Comparison of ENCODE assay signal across 11 cellular contexts in genomic region chr3:190121061-190121765, GRCh38. TPM values are rescaled to one million over a fixed set of nuclear protein-coding genes. Genes with fewer than 3 reads are reported as not detected.
DNase-seq lines count a peak whose midpoint lies in the region; ATAC-seq and TF ChIP-seq lines count a peak whose summit lies in the region.
"Had no signal": no experiment of that assay in that cellular context is flagged by ENCODE, and none has a peak within 500 bp of the region (broad histone marks: within the 10 kb centered on the region; RNA-seq: fewer than 3 reads in every experiment).

No MANE protein-coding gene starts in this region.

- no peaks in the 10 kb centered on the region for H3K36me3 ChIP-seq in Caco-2 (ENCODE audit: control insufficient read depth, insufficient read depth, low read length)
- H3K36me3 ChIP-seq in RWPE2 (ENCODE audit: low read depth) = no peaks in the 10 kb centered on the region
- H3K36me3 ChIP-seq in trophoblast cell (ENCODE audit: control insufficient read depth in 1 of 2, insufficient read depth in 2 of 2, low read length in 2 of 2) = no peaks in the 10 kb centered on the region
- H3K36me3 ChIP-seq: neutrophil had no signal

- no CpG with 5 or more reads among the region's 23 CpGs for WGBS in trophoblast cell (ENCODE audit: extremely low coverage, insufficient coverage, insufficient read length)

- intact Hi-C loops in Caco-2 (cut with micrococcal nuclease; ENCODE audit: unreplicated experiment) = loop anchor here (2.0 to 5.0 kb wide), 2 partner anchors 76 to 201 kb away; partner anchors contain the start of gene CLDN1

- POLR2A ChIA-PET in Caco-2 (lab: Charles Lee) = interaction anchor here (0.7 to 1.4 kb wide), 4 partner anchors 30 to 107 kb away, joined by 3 to 4 read pairs (median 3); no protein-coding TSS in a partner anchor

- H2BK5ac ChIP-seq in trophoblast cell (ENCODE audit: low read depth, low read length, poor library complexity) = no peak overlapping the region

- H3K18ac ChIP-seq in trophoblast cell (ENCODE audit: low read length) = no peak overlapping the region

- no peak overlapping the region for H4K91ac ChIP-seq in trophoblast cell (ENCODE audit: low read depth, low read length)

- TSS peak; percentile 34 for BruUV-seq in Caco-2 (replicated peaks; lab: Mats Ljungman, UMichigan)

- peak overlapping the region; percentile 84 for H3K4me2 ChIP-seq in trophoblast cell (ENCODE audit: low read length)

- peak overlapping the region; percentile 1 for H2BK12ac ChIP-seq in trophoblast cell (ENCODE audit: low read length)

- H3K79me2 ChIP-seq in trophoblast cell (ENCODE audit: control insufficient read depth, insufficient read depth, low read length, poor library complexity) = peaks cover 5% of the 10 kb centered on the region

- no peak overlapping the region for H3K9ac ChIP-seq in trophoblast cell (ENCODE audit: low read length)

- no peak overlapping the region for H3K23ac ChIP-seq in trophoblast cell (ENCODE audit: low read length)

- H3K4me3 ChIP-seq in Caco-2 (ENCODE audit: low read depth, low read length) (peak overlapping the region; percentile 82), RWPE2 (ENCODE audit: severe bottlenecking) (peak overlapping the region; percentile 50), fibroblast of the aortic adventitia (ENCODE audit: low read depth, low read length) (peak overlapping the region; percentile 74), trophoblast cell (ENCODE audit: low read depth, low read length) (no peak overlapping the region)

- no peak overlapping the region for H3K14ac ChIP-seq in trophoblast cell (ENCODE audit: low read length)

- no peak overlapping the region for H4K12ac ChIP-seq in trophoblast cell (ENCODE audit: low read depth, low read length)

- H3K4me3 Mint-ChIP-seq in Caco-2 (ENCODE audit: unreplicated experiment) = peak overlapping the region; percentile 79
- no peak overlapping the region for H3K4me3 Mint-ChIP-seq in activated naive CD4-positive, alpha-beta T cell treated with anti-CD3 and anti-CD28 coated beads, Interleukin-2, amount 10 ng/mL, durations not matched to agents 7 days and 5 days
- H3K4me3 Mint-ChIP-seq: T-helper 2 cell treated with Interferon-gamma antibody and Interleukin-4, amounts not matched to agents 5 μg/mL and 100 μg/mL, for 36 hours had no signal

- H3K9me3 ChIP-seq in Caco-2 (no peaks in the 10 kb centered on the region), RWPE2 (ENCODE audit: severe bottlenecking) (no peaks in the 10 kb centered on the region), trophoblast cell (ENCODE audit: insufficient read depth, low read depth, low read length) (no peaks in the 10 kb centered on the region)
- H3K9me3 ChIP-seq: neutrophil had no signal

- no peak overlapping the region for H4K8ac ChIP-seq in trophoblast cell (ENCODE audit: low read depth, low read length)

- TF ChIP-seq CTCF in Caco-2 (IDR thresholded peaks at IDR 0.05; ENCODE audit: insufficient read depth in 1 of 2, low read depth in 1 of 2, low read length in 1 of 2, severe bottlenecking in 1 of 2, unreplicated experiment in 1 of 2) (no peak), RWPE2 (IDR thresholded peaks at IDR 0.05; ENCODE audit: poor library complexity, severe bottlenecking) (no peak), fibroblast of the aortic adventitia (IDR thresholded peaks at IDR 0.05; ENCODE audit: insufficient read depth, low read length) (no peak)

- H3K4ac ChIP-seq in trophoblast cell (ENCODE audit: low read depth, low read length) = no peak overlapping the region

- H3K4me1 ChIP-seq in Caco-2 (peaks cover 62% of the 10 kb centered on the region), RWPE2 (ENCODE audit: insufficient read depth, poor library complexity, severe bottlenecking) (peaks cover 12% of the 10 kb centered on the region), trophoblast cell (ENCODE audit: control insufficient read depth in 1 of 2, insufficient read depth in 2 of 2, low read length in 2 of 2) (peaks cover 7 to 17% of the 10 kb centered on the region in 2 experiments)

- no peak overlapping the region for H3K27ac Mint-ChIP-seq in Caco-2 (ENCODE audit: unreplicated experiment)
- H3K27ac Mint-ChIP-seq in activated naive CD4-positive, alpha-beta T cell treated with anti-CD3 and anti-CD28 coated beads, Interleukin-2, amount 10 ng/mL, durations not matched to agents 7 days and 5 days = no peak overlapping the region
- H3K27ac Mint-ChIP-seq: T-helper 2 cell treated with Interferon-gamma antibody and Interleukin-4, amounts not matched to agents 5 μg/mL and 100 μg/mL, for 36 hours had no signal

- H3K27ac ChIP-seq in RWPE2 (ENCODE audit: poor library complexity, severe bottlenecking) (peak overlapping the region; percentile 5), trophoblast cell (ENCODE audit: low read depth, low read length) (no peak overlapping the region)
- H3K27ac ChIP-seq: neutrophil had no signal

- H3K36me3 Mint-ChIP-seq in Caco-2 (ENCODE audit: insufficient read depth, unreplicated experiment) = peaks cover 4% of the 10 kb centered on the region
- no peaks in the 10 kb centered on the region for H3K36me3 Mint-ChIP-seq in activated naive CD4-positive, alpha-beta T cell treated with anti-CD3 and anti-CD28 coated beads, Interleukin-2, amount 10 ng/mL, durations not matched to agents 7 days and 5 days

- no peak for ATAC-seq in RWPE2 (ENCODE audit: low read depth)
- no peak for ATAC-seq in GM21360 (IDR thresholded peaks at IDR 0.05; ENCODE audit: unreplicated experiment)

- H2BK120ac ChIP-seq in trophoblast cell (ENCODE audit: insufficient read depth, low read length, poor library complexity) = no peak overlapping the region

- H3K9me3 Mint-ChIP-seq in Caco-2 (ENCODE audit: unreplicated experiment) = no peaks in the 10 kb centered on the region
- no peaks in the 10 kb centered on the region for H3K9me3 Mint-ChIP-seq in activated naive CD4-positive, alpha-beta T cell treated with anti-CD3 and anti-CD28 coated beads, Interleukin-2, amount 10 ng/mL, durations not matched to agents 7 days and 5 days
- H3K9me3 Mint-ChIP-seq: T-helper 2 cell treated with Interferon-gamma antibody and Interleukin-4, amounts not matched to agents 5 μg/mL and 100 μg/mL, for 36 hours had no signal

- H3K27me3 ChIP-seq in Caco-2 (replicated peaks; ENCODE audit: control insufficient read depth, insufficient read depth, low read length) (no peaks in the 10 kb centered on the region), RWPE2 (ENCODE audit: insufficient read depth, poor library complexity, severe bottlenecking) (no peaks in the 10 kb centered on the region), trophoblast cell (ENCODE audit: insufficient read depth, low read length) (no peaks in the 10 kb centered on the region)

- DNase-seq in Caco-2 (no peak), RWPE2 (ENCODE audit: low spot score) (no peak), fibroblast of the aortic adventitia (ENCODE audit: low read depth) (no peak), trophoblast cell (no peak), DMS53 (lab: John Stamatoyannopoulos, UW) (no peak), SKM-1 (lab: John Stamatoyannopoulos, UW; ENCODE audit: unreplicated experiment) (no peak)
- no peak for DNase-seq in activated naive CD4-positive, alpha-beta T cell treated with anti-CD3 and anti-CD28 coated beads, Interleukin-2, amount 10 ng/mL, durations not matched to agents 7 days and 5 days
- DNase-seq: central memory CD4-positive, alpha-beta T cell had no signal

- CTCF ChIA-PET in Caco-2 (lab: Charles Lee) = interaction anchor here (0.6 to 1.9 kb wide), 10 partner anchors 64 to 263 kb away, joined by 3 to 13 read pairs (median 4); no protein-coding TSS in a partner anchor
- CTCF ChIA-PET in activated naive CD4-positive, alpha-beta T cell treated with anti-CD3 and anti-CD28 coated beads, Interleukin-2, amount 10 ng/mL, durations not matched to agents 7 days and 5 days (lab: Charles Lee) = interaction anchor here (0.9 to 1.3 kb wide), 2 partner anchors 32 to 48 kb away, joined by 3 read pairs; no protein-coding TSS in a partner anchor

- H3K79me1 ChIP-seq in trophoblast cell (ENCODE audit: low read length) = peaks cover 9% of the 10 kb centered on the region

- H2AK5ac ChIP-seq in trophoblast cell (ENCODE audit: low read length) = no peak overlapping the region

- H2AFZ ChIP-seq in trophoblast cell (ENCODE audit: insufficient read depth, low read length, poor library complexity) = no peak overlapping the region

- peaks cover 30% of the 10 kb centered on the region for H3K4me1 Mint-ChIP-seq in Caco-2 (ENCODE audit: low read depth, unreplicated experiment)
- peaks cover 6% of the 10 kb centered on the region for H3K4me1 Mint-ChIP-seq in activated naive CD4-positive, alpha-beta T cell treated with anti-CD3 and anti-CD28 coated beads, Interleukin-2, amount 10 ng/mL, durations not matched to agents 7 days and 5 days

- H3K27me3 Mint-ChIP-seq in Caco-2 (ENCODE audit: insufficient read depth, unreplicated experiment) = no peaks in the 10 kb centered on the region
- peaks cover 65% of the 10 kb centered on the region for H3K27me3 Mint-ChIP-seq in activated naive CD4-positive, alpha-beta T cell treated with anti-CD3 and anti-CD28 coated beads, Interleukin-2, amount 10 ng/mL, durations not matched to agents 7 days and 5 days

RNA-seq across cellular contexts. Expression of gene P3H2, which starts 0.5 kb away (rescaled TPM):
- 37.9 and 55.8 TPM in 2 replicates for total RNA-seq in Caco-2 (2022)
- 4.0 and 15.6 TPM in 2 replicates for total RNA-seq in fibroblast of the aortic adventitia (ENCODE audit: low replicate concordance)
- 13.8 and 14.4 TPM in 2 replicates for polyA plus RNA-seq in trophoblast cell (2013)
